18 cellular contexts compared by ENCODE assay signal in genomic region chr2:205273148-205273547, GRCh38.
"Had no signal": no experiment of that assay in that cellular context is flagged by ENCODE, and none has a peak within 500 bp of the region (broad histone marks: within the 10 kb centered on the region; RNA-seq: fewer than 3 reads in every experiment).

No MANE protein-coding gene starts in this region.

- H3K36me3 Mint-ChIP-seq: activated naive CD4-positive, alpha-beta T cell treated with anti-CD3 and anti-CD28 coated beads, Interleukin-2, amount 50 U/mL, for 72 hours had no signal

- H3K9me3 Mint-ChIP-seq: nephron; stimulated activated naive CD8-positive, alpha-beta T cell treated with anti-CD3 and anti-CD28 coated beads, Interleukin-15, Interleukin-2, amounts not matched to agents 100 ng/mL and 50 ng/mL, for 24 hours; T-helper 1 cell treated with Interleukin-12 subunit alpha and Interleukin-12 subunit beta and Interleukin-4 antibody, amounts not matched to agents 30 μg/mL and 1 μg/mL, for 36 hours had no signal

- H3K9me3 ChIP-seq: adrenal gland, esophagus squamous epithelium, lower lobe of right lung, right atrium auricular region, tibial nerve, uterus had no signal

- H3K27me3 Mint-ChIP-seq: activated CD4-positive, alpha-beta T cell treated with anti-CD3 and anti-CD28 coated beads for 36 hours; stimulated activated naive CD8-positive, alpha-beta T cell treated with anti-CD3 and anti-CD28 coated beads, Interleukin-15, Interleukin-2, amounts not matched to agents 100 ng/mL and 50 ng/mL, for 24 hours had no signal

- H3K4me1 ChIP-seq: adrenal gland, esophagus squamous epithelium, lower lobe of right lung, right atrium auricular region, tibial nerve, uterus had no signal

- H3K4me3 Mint-ChIP-seq: activated CD4-positive, alpha-beta T cell treated with anti-CD3 and anti-CD28 coated beads for 36 hours; nephron; stimulated activated naive CD8-positive, alpha-beta T cell treated with anti-CD3 and anti-CD28 coated beads, Interleukin-15, Interleukin-2, amounts not matched to agents 100 ng/mL and 50 ng/mL, for 24 hours; T-helper 1 cell treated with Interleukin-12 subunit alpha and Interleukin-12 subunit beta and Interleukin-4 antibody, amounts not matched to agents 30 μg/mL and 1 μg/mL, for 36 hours had no signal

- H3K27me3 ChIP-seq: adrenal gland, esophagus squamous epithelium, right atrium auricular region, tibial nerve, uterus had no signal

- H3K27ac ChIP-seq: adrenal gland, esophagus squamous epithelium, lower lobe of right lung, right atrium auricular region, tibial nerve, uterus, WERI-Rb-1 had no signal

- H3K4me1 Mint-ChIP-seq: activated CD4-positive, alpha-beta T cell treated with anti-CD3 and anti-CD28 coated beads for 36 hours had no signal

- H3K36me3 ChIP-seq: adrenal gland, esophagus squamous epithelium, lower lobe of right lung, right atrium auricular region, tibial nerve, uterus, WERI-Rb-1 had no signal

- DNase-seq: activated CD4-positive, alpha-beta T cell treated with anti-CD3 and anti-CD28 coated beads for 36 hours; activated CD4-positive, alpha-beta T cell treated with anti-CD3 and anti-CD28 coated beads, Interleukin-2, amount 50 U/mL, for 48 hours; activated gamma-delta T cell; adrenal gland; cerebellar nuclear complex; cortex of kidney; effector CD4-positive, alpha-beta T cell; esophagus squamous epithelium; lower lobe of right lung; occipital lobe; uterus; WERI-Rb-1 had no signal

- H3K27ac Mint-ChIP-seq: activated CD4-positive, alpha-beta T cell treated with anti-CD3 and anti-CD28 coated beads for 36 hours; activated naive CD4-positive, alpha-beta T cell treated with anti-CD3 and anti-CD28 coated beads, Interleukin-2, amount 50 U/mL, for 72 hours; nephron; stimulated activated naive CD8-positive, alpha-beta T cell treated with anti-CD3 and anti-CD28 coated beads, Interleukin-15, Interleukin-2, amounts not matched to agents 100 ng/mL and 50 ng/mL, for 24 hours; T-helper 1 cell treated with Interleukin-12 subunit alpha and Interleukin-12 subunit beta and Interleukin-4 antibody, amounts not matched to agents 30 μg/mL and 1 μg/mL, for 36 hours had no signal

- H3K4me3 ChIP-seq: adrenal gland, esophagus squamous epithelium, lower lobe of right lung, right atrium auricular region, tibial nerve, uterus had no signal

- ATAC-seq: activated CD4-positive, alpha-beta T cell treated with anti-CD3 and anti-CD28 coated beads for 36 hours; activated naive CD4-positive, alpha-beta T cell treated with anti-CD3 and anti-CD28 coated beads, Interleukin-2, amount 50 U/mL, for 72 hours; lower lobe of right lung had no signal
